Comparison of ENCODE assay signal across 23 cellular contexts in genomic region chr6:31545291-31545690, GRCh38. TPM values are rescaled to one million over a fixed set of nuclear protein-coding genes. Genes with fewer than 3 reads are reported as not detected.
DNase-seq lines count a peak whose midpoint lies in the region; ATAC-seq, FAIRE-seq and TF ChIP-seq lines count a peak whose summit lies in the region.
"Had no signal": no experiment of that assay in that cellular context is flagged by ENCODE, and none has a peak within 500 bp of the region (broad histone marks: within the 10 kb centered on the region; RNA-seq: fewer than 3 reads in every experiment).

No MANE protein-coding gene starts in this region.

- peak overlapping the region; percentile 64 for H3K27ac ChIP-seq in BLaER1
- H3K27ac ChIP-seq: gastrocnemius medialis, GM23248, SJSA1 had no signal

- H3K36me3 Mint-ChIP-seq in HFFc6 (ENCODE audit: low read depth), result peaks cover 28% of the 10 kb centered on the region
- peaks cover 23% of the 10 kb centered on the region for H3K36me3 Mint-ChIP-seq in activated naive CD8-positive, alpha-beta T cell treated with anti-CD3 and anti-CD28 coated beads, Interleukin-2, amount 50 U/mL, for 24 hours (ENCODE audit: low read depth)
- H3K36me3 Mint-ChIP-seq in nephron progenitor cell (ENCODE audit: low read depth), result peaks cover 31% of the 10 kb centered on the region

- DNase-seq in HFFc6 (no peak), nephron progenitor cell (no peak), NCI-H1092 (lab: John Stamatoyannopoulos, UW) (no peak), NCI-H510A treated with DMSO at 0.1 percent for 48 hours (lab: John Stamatoyannopoulos, UW) (no peak), D721Med (ENCODE audit: insufficient read length, low spot score) (no peak)
- DNase-seq in activated naive CD8-positive, alpha-beta T cell treated with anti-CD3 and anti-CD28 coated beads, Interleukin-2, amount 50 U/mL, for 24 hours, result no peak
- DNase-seq: activated CD8-positive, alpha-beta T cell treated with anti-CD3 and anti-CD28 coated beads, Interleukin-2, amount 10 ng/mL, durations not matched to agents 7 days and 5 days; activated T-cell treated with anti-CD3 and anti-CD28 coated beads, Interleukin-2, amount 50 U/mL, for 4 hours; gastrocnemius medialis; KG1; NCI-H1105; NCI-H526 treated with DMSO at 0.1 percent for 48 hours; PC-3; right cardiac atrium had no signal

- peak overlapping the region; percentile 91; the same call in 1 of the 2 replicates for H3K4me3 Mint-ChIP-seq in HFFc6
- no peak overlapping the region for H3K4me3 Mint-ChIP-seq in activated naive CD8-positive, alpha-beta T cell treated with anti-CD3 and anti-CD28 coated beads, Interleukin-2, amount 50 U/mL, for 24 hours
- peak overlapping the region; percentile 83 for H3K4me3 Mint-ChIP-seq in nephron progenitor cell
- H3K4me3 Mint-ChIP-seq: activated CD8-positive, alpha-beta T cell treated with anti-CD3 and anti-CD28 coated beads, Interleukin-2, amount 10 ng/mL, durations not matched to agents 7 days and 5 days; activated T-cell treated with anti-CD3 and anti-CD28 coated beads, Interleukin-2, amount 50 U/mL, for 4 hours had no signal

- peaks cover 9% of the 10 kb centered on the region for H4K20me1 ChIP-seq in BLaER1

- H3K9me3 ChIP-seq in BLaER1, result no peaks in the 10 kb centered on the region
- H3K9me3 ChIP-seq: gastrocnemius medialis, neutrophil, SJSA1 had no signal

- H3K4me1 ChIP-seq in BLaER1, result peaks cover 65% of the 10 kb centered on the region

- peaks cover 8% of the 10 kb centered on the region for H3K36me3 ChIP-seq in BLaER1

- H3K27me3 ChIP-seq in BLaER1, result no peaks in the 10 kb centered on the region
- H3K27me3 ChIP-seq: gastrocnemius medialis, neutrophil, SJSA1 had no signal

- no peaks in the 10 kb centered on the region for H3K9me3 Mint-ChIP-seq in HFFc6
- H3K9me3 Mint-ChIP-seq in activated naive CD8-positive, alpha-beta T cell treated with anti-CD3 and anti-CD28 coated beads, Interleukin-2, amount 50 U/mL, for 24 hours, result no peaks in the 10 kb centered on the region
- H3K9me3 Mint-ChIP-seq in nephron progenitor cell, result no peaks in the 10 kb centered on the region
- H3K9me3 Mint-ChIP-seq: activated T-cell treated with anti-CD3 and anti-CD28 coated beads, Interleukin-2, amount 50 U/mL, for 4 hours had no signal

- no peak for FAIRE-seq in D721Med (lab: Jason Lieb, UNC)
- FAIRE-seq: bronchial epithelial cell, GM18507 had no signal

- H3K27ac Mint-ChIP-seq in HFFc6 (no peak overlapping the region; the same call in 1 of the 2 replicates), nephron progenitor cell (no peak overlapping the region)
- H3K27ac Mint-ChIP-seq in activated naive CD8-positive, alpha-beta T cell treated with anti-CD3 and anti-CD28 coated beads, Interleukin-2, amount 50 U/mL, for 24 hours, result peak overlapping the region; percentile 10
- H3K27ac Mint-ChIP-seq: activated CD8-positive, alpha-beta T cell treated with anti-CD3 and anti-CD28 coated beads, Interleukin-2, amount 10 ng/mL, durations not matched to agents 7 days and 5 days had no signal

- H3K27me3 Mint-ChIP-seq in HFFc6 (ENCODE audit: insufficient read depth), result no peaks in the 10 kb centered on the region; the same call in 1 of the 2 replicates
- no peaks in the 10 kb centered on the region for H3K27me3 Mint-ChIP-seq in activated naive CD8-positive, alpha-beta T cell treated with anti-CD3 and anti-CD28 coated beads, Interleukin-2, amount 50 U/mL, for 24 hours
- peaks cover 3% of the 10 kb centered on the region for H3K27me3 Mint-ChIP-seq in nephron progenitor cell (ENCODE audit: low read depth, poor library complexity)

- TF ChIP-seq CTCF in HFFc6 (IDR thresholded peaks at IDR 0.05), result no peak
- no peak for TF ChIP-seq CTCF in nephron progenitor cell (IDR thresholded peaks at IDR 0.05)
- TF ChIP-seq CTCF in D721Med (IDR thresholded peaks at IDR 0.05; ENCODE audit: insufficient read depth, missing control alignments), result no peak

- peak overlapping the region; percentile 61 for H3K9ac ChIP-seq in BLaER1

- H3K4me1 Mint-ChIP-seq in HFFc6 (ENCODE audit: low read depth), result peaks cover 53% of the 10 kb centered on the region
- H3K4me1 Mint-ChIP-seq in activated naive CD8-positive, alpha-beta T cell treated with anti-CD3 and anti-CD28 coated beads, Interleukin-2, amount 50 U/mL, for 24 hours, result peaks cover 61% of the 10 kb centered on the region
- H3K4me1 Mint-ChIP-seq in nephron progenitor cell, result peaks cover 68% of the 10 kb centered on the region

- ATAC-seq in activated naive CD8-positive, alpha-beta T cell treated with anti-CD3 and anti-CD28 coated beads, Interleukin-2, amount 50 U/mL, for 24 hours, result no peak
- ATAC-seq: activated CD8-positive, alpha-beta T cell treated with anti-CD3 and anti-CD28 coated beads, Interleukin-2, amount 10 ng/mL, durations not matched to agents 7 days and 5 days; activated T-cell treated with anti-CD3 and anti-CD28 coated beads, Interleukin-2, amount 50 U/mL, for 4 hours; gastrocnemius medialis; PC-3; right cardiac atrium had no signal

- H3K4me3 ChIP-seq in BLaER1, result peak overlapping the region; percentile 63
- H3K4me3 ChIP-seq: gastrocnemius medialis, SJSA1 had no signal

- H3K4me2 ChIP-seq in BLaER1, result peak overlapping the region; percentile 93

RNA-seq across cellular contexts. Expression of gene ATP6V1G2, which starts 1.1 kb away (rescaled TPM):
- total RNA-seq in HFFc6 (2021; fragmentation: NEBNext Ultra II Directional; extraction: Animal tissue kit (Norgen Biotek cat#: 25700)), result 1 to 10 TPM; 2.9 to 4.1 (median 3.2) TPM
- total RNA-seq: dermis microvascular lymphatic vessel endothelial cell had no signal

RNA-seq across cellular contexts. Expression of gene NFKBIL1, which starts 2.1 kb away (rescaled TPM):
- total RNA-seq in HFFc6 (2021; fragmentation: NEBNext Ultra II Directional; extraction: Animal tissue kit (Norgen Biotek cat#: 25700)), result 10 to 100 TPM; 11.8 to 15.9 (median 13.6) TPM

RNA-seq across cellular contexts. Expression of gene DDX39B, which starts 3.5 kb away (rescaled TPM):
- 100 to 1,000 TPM; 312 to 380 (median 358) TPM for total RNA-seq in HFFc6 (2021; fragmentation: NEBNext Ultra II Directional; extraction: Animal tissue kit (Norgen Biotek cat#: 25700))

RNA-seq across cellular contexts. Expression of gene MCCD1, which starts 16.5 kb away (rescaled TPM):
- total RNA-seq in HFFc6 (2021; fragmentation: NEBNext Ultra II Directional; extraction: Animal tissue kit (Norgen Biotek cat#: 25700)), result not detected
- total RNA-seq: activated CD8-positive, alpha-beta T cell treated with anti-CD3 and anti-CD28 coated beads, Interleukin-2, amount 10 ng/mL, durations not matched to agents 7 days and 5 days; activated T-cell treated with anti-CD3 and anti-CD28 coated beads, Interleukin-2, amount 50 U/mL, for 4 hours; bronchial epithelial cell; dermis microvascular lymphatic vessel endothelial cell; epithelial cell of proximal tubule; gastrocnemius medialis; GM23248; PC-3; right cardiac atrium; SJSA1; temporal lobe had no signal

RNA-seq across cellular contexts. Expression of gene LTA, which starts 26.8 kb away (rescaled TPM):
- total RNA-seq in HFFc6 (2021; fragmentation: NEBNext Ultra II Directional; extraction: Animal tissue kit (Norgen Biotek cat#: 25700)), result not detected
- total RNA-seq: bronchial epithelial cell, dermis microvascular lymphatic vessel endothelial cell, epithelial cell of proximal tubule, gastrocnemius medialis, GM23248, PC-3, right cardiac atrium, SJSA1, temporal lobe had no signal
